In genomic region chr10:110408203-110408871, GRCh38 we compare ENCODE assay signal across 14 cellular contexts.
A peak's percentile ranks its signal among the peaks of the same experiment; 100 is the strongest.
DNase-seq lines count a peak whose midpoint lies in the region; ATAC-seq and TF ChIP-seq lines count a peak whose summit lies in the region.
"Had no signal": no experiment of that assay in that cellular context is flagged by ENCODE, and none has a peak within 500 bp of the region (broad histone marks: within the 10 kb centered on the region; RNA-seq: fewer than 3 reads in every experiment).

No MANE protein-coding gene starts in this region.

- peak in 1 of 2 experiments; percentile 53 for DNase-seq in Caco-2
- DNase-seq in astrocyte of the hippocampus (ENCODE audit: low read depth, low spot score): peak; percentile 58
- peak; percentile 60 for DNase-seq in iris pigment epithelial cell (ENCODE audit: low read depth)
- no peak for DNase-seq in transverse colon
- no peak for DNase-seq in gastrocnemius medialis
- no peak for DNase-seq in NCI-H345 treated with DMSO at 0.1 percent for 48 hours (lab: John Stamatoyannopoulos, UW; ENCODE audit: unreplicated experiment)
- DNase-seq: activated CD4-positive, alpha-beta T cell treated with anti-CD3 and anti-CD28 coated beads, Interleukin-2, amount 50 U/mL, for 48 hours; activated naive CD8-positive, alpha-beta T cell treated with anti-CD3 and anti-CD28 coated beads, Interleukin-2, amount 10 ng/mL, durations not matched to agents 7 days and 5 days; NCI-H2107; psoas muscle; SHP77; upper lobe of left lung had no signal

- no peak for TF ChIP-seq EP300 in Ishikawa (IDR thresholded peaks at IDR 0.05; ENCODE audit: borderline replicate concordance)
- TF ChIP-seq EP300 in transverse colon (IDR thresholded peaks at IDR 0.05; ENCODE audit: low read depth): no peak

- in situ Hi-C loops in transverse colon (cut with MboI; ENCODE audit: low pct_ligation_motif_present in 1 of 4, low pct_unique_long_range_greater_than_20kb in 1 of 4, low sequenced_read_pairs in 3 of 4): no loop called here
- in situ Hi-C loops in gastrocnemius medialis (cut with MboI; ENCODE audit: low sequenced_read_pairs in 4 of 4): no loop called here

- H3K27me3 Mint-ChIP-seq in Caco-2 (ENCODE audit: insufficient read depth, unreplicated experiment): no peaks in the 10 kb centered on the region

- TF ChIP-seq POLR2A in transverse colon (IDR thresholded peaks at IDR 0.05) (no peak), gastrocnemius medialis (IDR thresholded peaks at IDR 0.05) (no peak)

- no peak overlapping the region for H3K27ac ChIP-seq in transverse colon
- no peak overlapping the region for H3K27ac ChIP-seq in gastrocnemius medialis
- H3K27ac ChIP-seq: psoas muscle, upper lobe of left lung had no signal

- CTCF ChIA-PET in Caco-2 (lab: Charles Lee): no interaction called here

- BruUV-seq in Caco-2 (replicated peaks; lab: Mats Ljungman, UMichigan): no TSS peak

- H3K9me3 ChIP-seq in Caco-2 (no peaks in the 10 kb centered on the region; the same call in 1 of the 2 replicates), transverse colon (no peaks in the 10 kb centered on the region), gastrocnemius medialis (no peaks in the 10 kb centered on the region)
- H3K9me3 ChIP-seq: psoas muscle, upper lobe of left lung had no signal

- POLR2A ChIA-PET in Caco-2 (lab: Charles Lee): no interaction called here

- H3K4me1 Mint-ChIP-seq in Caco-2 (ENCODE audit: low read depth, unreplicated experiment): peaks cover 59% of the 10 kb centered on the region

- intact Hi-C loops in Caco-2 (cut with micrococcal nuclease; ENCODE audit: unreplicated experiment): no loop called here
- intact Hi-C loops in transverse colon (cut with DNase I; ENCODE audit: low total_unique reads): no loop called here
- intact Hi-C loops in gastrocnemius medialis (cut with DNase I; ENCODE audit: low total_unique reads): no loop called here

- no peak for TF ChIP-seq RAD21 in Ishikawa (IDR thresholded peaks at IDR 0.05; ENCODE audit: low read depth)

- H3K9me3 Mint-ChIP-seq in Caco-2 (ENCODE audit: unreplicated experiment): no peaks in the 10 kb centered on the region
- H3K9me3 Mint-ChIP-seq: activated naive CD8-positive, alpha-beta T cell treated with anti-CD3 and anti-CD28 coated beads, Interleukin-2, amount 10 ng/mL, durations not matched to agents 7 days and 5 days had no signal

- no peaks in the 10 kb centered on the region for H3K27me3 ChIP-seq in Caco-2 (replicated peaks; ENCODE audit: control insufficient read depth, insufficient read depth, low read length)
- H3K27me3 ChIP-seq in transverse colon: no peaks in the 10 kb centered on the region
- H3K27me3 ChIP-seq in gastrocnemius medialis: no peaks in the 10 kb centered on the region
- H3K27me3 ChIP-seq: upper lobe of left lung had no signal

- no peak for TF ChIP-seq CTCF in Caco-2 (IDR thresholded peaks at IDR 0.05; ENCODE audit: insufficient read depth in 1 of 2, low read depth in 1 of 2, low read length in 1 of 2, severe bottlenecking in 1 of 2, unreplicated experiment in 1 of 2)
- no peak for TF ChIP-seq CTCF in transverse colon (IDR thresholded peaks at IDR 0.05)
- TF ChIP-seq CTCF in gastrocnemius medialis (IDR thresholded peaks at IDR 0.05 in 4 of 5, conservative IDR thresholded peaks at IDR 0.05 in 1 of 5): no peak

- ATAC-seq in gastrocnemius medialis: no peak
- no peak for ATAC-seq in GM21786 (IDR thresholded peaks at IDR 0.05; ENCODE audit: unreplicated experiment)
- ATAC-seq: psoas muscle had no signal

- H3K4me3 ChIP-seq in Caco-2 (ENCODE audit: low read depth, low read length) (no peak overlapping the region), transverse colon (no peak overlapping the region), gastrocnemius medialis (no peak overlapping the region)
- H3K4me3 ChIP-seq: psoas muscle, upper lobe of left lung had no signal

- peaks cover 89% of the 10 kb centered on the region for H3K4me1 ChIP-seq in Caco-2
- peaks cover 12 to 26% (median 15%) of the 10 kb centered on the region in 4 donors for H3K4me1 ChIP-seq in transverse colon
- no peaks in the 10 kb centered on the region for H3K4me1 ChIP-seq in gastrocnemius medialis
- H3K4me1 ChIP-seq: psoas muscle had no signal

- H3K36me3 Mint-ChIP-seq in Caco-2 (ENCODE audit: insufficient read depth, unreplicated experiment): peaks cover 5% of the 10 kb centered on the region
- H3K36me3 Mint-ChIP-seq: activated naive CD8-positive, alpha-beta T cell treated with anti-CD3 and anti-CD28 coated beads, Interleukin-2, amount 10 ng/mL, durations not matched to agents 7 days and 5 days had no signal

- no peak overlapping the region for H3K4me3 Mint-ChIP-seq in Caco-2 (ENCODE audit: unreplicated experiment)
- H3K4me3 Mint-ChIP-seq: activated naive CD8-positive, alpha-beta T cell treated with anti-CD3 and anti-CD28 coated beads, Interleukin-2, amount 10 ng/mL, durations not matched to agents 7 days and 5 days had no signal

- H3K36me3 ChIP-seq in Caco-2 (ENCODE audit: control insufficient read depth, insufficient read depth, low read length) (no peaks in the 10 kb centered on the region), transverse colon (no peaks in the 10 kb centered on the region), gastrocnemius medialis (no peaks in the 10 kb centered on the region)
- H3K36me3 ChIP-seq: upper lobe of left lung had no signal

- whole genome bisulfite sequencing in transverse colon (ENCODE audit: low coverage in 1 of 2), 2 donors: 79 to 100% methylated on average over 3 to 10 of the region's 10 CpGs

- peak overlapping the region; percentile 96 for H3K27ac Mint-ChIP-seq in Caco-2 (ENCODE audit: unreplicated experiment)
- H3K27ac Mint-ChIP-seq: activated naive CD8-positive, alpha-beta T cell treated with anti-CD3 and anti-CD28 coated beads, Interleukin-2, amount 10 ng/mL, durations not matched to agents 7 days and 5 days had no signal

TF ChIP-seq in Ishikawa, 13 proteins besides CTCF, POLR2A, EP300 and RAD21:
- no peak for TF ChIP-seq TCF12 (IDR thresholded peaks at IDR 0.05; ENCODE audit: low read depth)
- TF ChIP-seq ZBTB7A (IDR thresholded peaks at IDR 0.05; ENCODE audit: low read depth): no peak
- TF ChIP-seq REST (IDR thresholded peaks at IDR 0.05; ENCODE audit: low read depth): no peak
- TF ChIP-seq FOXM1 (IDR thresholded peaks at IDR 0.05; ENCODE audit: borderline replicate concordance, low read depth): no peak
- TF ChIP-seq MAX (IDR thresholded peaks at IDR 0.05): no peak
- 0 out of 2 replicates have a peak, but pooled peaks have one; percentile 7 for TF ChIP-seq TAF1 (IDR thresholded peaks at IDR 0.05; ENCODE audit: low read depth)
- 0 out of 2 replicates have a peak, but pooled peaks have one; percentile 19 for TF ChIP-seq NFIC (IDR thresholded peaks at IDR 0.05)
- TF ChIP-seq USF1 (IDR thresholded peaks at IDR 0.05): no peak
- no peak for TF ChIP-seq TEAD4 (IDR thresholded peaks at IDR 0.05)
- TF ChIP-seq EGR1 (IDR thresholded peaks at IDR 0.05): peak; percentile 31; the same call in 1 of the 2 replicates

Comparison
In these comparisons a context has a peak if more than half of its experiments do, and no peak if none do; other contexts are left out.
1. DNase-seq: peak in astrocyte of the hippocampus (single experiment) and iris pigment epithelial cell (single experiment); none in transverse colon (single experiment), gastrocnemius medialis (0 of 2) and NCI-H345 treated with DMSO at 0.1 percent for 48 hours (single experiment).